In genomic region chr11:134098566-134099184, GRCh38 we compare ENCODE assay signal across 2 cellular contexts.
TF ChIP-seq lines count a peak whose summit lies in the region.

No MANE protein-coding gene starts in this region.

TF ChIP-seq in HCT116, 20 proteins besides CTCF, POLR2A, EP300 and RAD21 (continued from another document):
- TF ChIP-seq MAX (IDR thresholded peaks at IDR 0.05) (no peak), ELF1 (IDR thresholded peaks at IDR 0.05; ENCODE audit: borderline replicate concordance, low read depth) (no peak), FOSL1 (IDR thresholded peaks at IDR 0.05; ENCODE audit: low read depth) (no peak), EGR1 (IDR thresholded peaks at IDR 0.05; ENCODE audit: low read depth) (no peak), SP1 (IDR thresholded peaks at IDR 0.05; ENCODE audit: low read depth) (no peak), YY1 (IDR thresholded peaks at IDR 0.05; ENCODE audit: extremely low read depth, insufficient replicate concordance, low read depth, low read length) (no peak), TCF7L2 (IDR thresholded peaks at IDR 0.05; ENCODE audit: borderline replicate concordance, extremely low read depth, insufficient read depth, insufficient read length) (no peak)
- TF ChIP-seq, protein P1, sequence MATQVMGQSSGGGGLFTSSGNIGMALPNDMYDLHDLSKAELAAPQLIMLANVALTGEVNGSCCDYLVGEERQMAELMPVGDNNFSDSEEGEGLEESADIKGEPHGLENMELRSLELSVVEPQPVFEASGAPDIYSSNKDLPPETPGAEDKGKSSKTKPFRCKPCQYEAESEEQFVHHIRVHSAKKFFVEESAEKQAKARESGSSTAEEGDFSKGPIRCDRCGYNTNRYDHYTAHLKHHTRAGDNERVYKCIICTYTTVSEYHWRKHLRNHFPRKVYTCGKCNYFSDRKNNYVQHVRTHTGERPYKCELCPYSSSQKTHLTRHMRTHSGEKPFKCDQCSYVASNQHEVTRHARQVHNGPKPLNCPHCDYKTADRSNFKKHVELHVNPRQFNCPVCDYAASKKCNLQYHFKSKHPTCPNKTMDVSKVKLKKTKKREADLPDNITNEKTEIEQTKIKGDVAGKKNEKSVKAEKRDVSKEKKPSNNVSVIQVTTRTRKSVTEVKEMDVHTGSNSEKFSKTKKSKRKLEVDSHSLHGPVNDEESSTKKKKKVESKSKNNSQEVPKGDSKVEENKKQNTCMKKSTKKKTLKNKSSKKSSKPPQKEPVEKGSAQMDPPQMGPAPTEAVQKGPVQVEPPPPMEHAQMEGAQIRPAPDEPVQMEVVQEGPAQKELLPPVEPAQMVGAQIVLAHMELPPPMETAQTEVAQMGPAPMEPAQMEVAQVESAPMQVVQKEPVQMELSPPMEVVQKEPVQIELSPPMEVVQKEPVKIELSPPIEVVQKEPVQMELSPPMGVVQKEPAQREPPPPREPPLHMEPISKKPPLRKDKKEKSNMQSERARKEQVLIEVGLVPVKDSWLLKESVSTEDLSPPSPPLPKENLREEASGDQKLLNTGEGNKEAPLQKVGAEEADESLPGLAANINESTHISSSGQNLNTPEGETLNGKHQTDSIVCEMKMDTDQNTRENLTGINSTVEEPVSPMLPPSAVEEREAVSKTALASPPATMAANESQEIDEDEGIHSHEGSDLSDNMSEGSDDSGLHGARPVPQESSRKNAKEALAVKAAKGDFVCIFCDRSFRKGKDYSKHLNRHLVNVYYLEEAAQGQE (IDR thresholded peaks at IDR 0.05; ENCODE audit: low read depth): no peak

TF ChIP-seq in SK-N-SH treated with all-trans-retinoic acid at 6 μM for 48 hours, 23 proteins besides CTCF, POLR2A, EP300 and RAD21 (continued from another document):
- TF ChIP-seq CSRNP3 (CRISPR knock-in tag; IDR thresholded peaks at IDR 0.05): no peak
- no peak for TF ChIP-seq RARB (CRISPR knock-in tag; IDR thresholded peaks at IDR 0.05)
- no peak for TF ChIP-seq ZFP30 (CRISPR knock-in tag; IDR thresholded peaks at IDR 0.05)
- TF ChIP-seq POU6F1 (CRISPR knock-in tag; IDR thresholded peaks at IDR 0.05; ENCODE audit: borderline replicate concordance, low read depth): no peak
- no peak for TF ChIP-seq TCF4 (CRISPR knock-in tag; IDR thresholded peaks at IDR 0.05; ENCODE audit: borderline replicate concordance)
TF ChIP-seq in SK-N-SH treated with all-trans-retinoic acid at 6 μM for 48 hours: peak in this region for 0.
